1 cellular context compared by ENCODE assay signal in genomic region chr2:96500385-96501066, GRCh38.
TF ChIP-seq lines count a peak whose summit lies in the region.

No MANE protein-coding gene starts in this region.

TF ChIP-seq in GM12878, 131 proteins besides CTCF, POLR2A, EP300 and RAD21 (continued from another document):
- TF ChIP-seq, protein P1, sequence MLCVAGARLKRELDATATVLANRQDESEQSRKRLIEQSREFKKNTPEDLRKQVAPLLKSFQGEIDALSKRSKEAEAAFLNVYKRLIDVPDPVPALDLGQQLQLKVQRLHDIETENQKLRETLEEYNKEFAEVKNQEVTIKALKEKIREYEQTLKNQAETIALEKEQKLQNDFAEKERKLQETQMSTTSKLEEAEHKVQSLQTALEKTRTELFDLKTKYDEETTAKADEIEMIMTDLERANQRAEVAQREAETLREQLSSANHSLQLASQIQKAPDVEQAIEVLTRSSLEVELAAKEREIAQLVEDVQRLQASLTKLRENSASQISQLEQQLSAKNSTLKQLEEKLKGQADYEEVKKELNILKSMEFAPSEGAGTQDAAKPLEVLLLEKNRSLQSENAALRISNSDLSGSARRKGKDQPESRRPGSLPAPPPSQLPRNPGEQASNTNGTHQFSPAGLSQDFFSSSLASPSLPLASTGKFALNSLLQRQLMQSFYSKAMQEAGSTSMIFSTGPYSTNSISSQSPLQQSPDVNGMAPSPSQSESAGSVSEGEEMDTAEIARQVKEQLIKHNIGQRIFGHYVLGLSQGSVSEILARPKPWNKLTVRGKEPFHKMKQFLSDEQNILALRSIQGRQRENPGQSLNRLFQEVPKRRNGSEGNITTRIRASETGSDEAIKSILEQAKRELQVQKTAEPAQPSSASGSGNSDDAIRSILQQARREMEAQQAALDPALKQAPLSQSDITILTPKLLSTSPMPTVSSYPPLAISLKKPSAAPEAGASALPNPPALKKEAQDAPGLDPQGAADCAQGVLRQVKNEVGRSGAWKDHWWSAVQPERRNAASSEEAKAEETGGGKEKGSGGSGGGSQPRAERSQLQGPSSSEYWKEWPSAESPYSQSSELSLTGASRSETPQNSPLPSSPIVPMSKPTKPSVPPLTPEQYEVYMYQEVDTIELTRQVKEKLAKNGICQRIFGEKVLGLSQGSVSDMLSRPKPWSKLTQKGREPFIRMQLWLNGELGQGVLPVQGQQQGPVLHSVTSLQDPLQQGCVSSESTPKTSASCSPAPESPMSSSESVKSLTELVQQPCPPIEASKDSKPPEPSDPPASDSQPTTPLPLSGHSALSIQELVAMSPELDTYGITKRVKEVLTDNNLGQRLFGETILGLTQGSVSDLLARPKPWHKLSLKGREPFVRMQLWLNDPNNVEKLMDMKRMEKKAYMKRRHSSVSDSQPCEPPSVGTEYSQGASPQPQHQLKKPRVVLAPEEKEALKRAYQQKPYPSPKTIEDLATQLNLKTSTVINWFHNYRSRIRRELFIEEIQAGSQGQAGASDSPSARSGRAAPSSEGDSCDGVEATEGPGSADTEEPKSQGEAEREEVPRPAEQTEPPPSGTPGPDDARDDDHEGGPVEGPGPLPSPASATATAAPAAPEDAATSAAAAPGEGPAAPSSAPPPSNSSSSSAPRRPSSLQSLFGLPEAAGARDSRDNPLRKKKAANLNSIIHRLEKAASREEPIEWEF (IDR thresholded peaks at IDR 0.05; ENCODE audit: insufficient replicate concordance, low read depth, low read length): no peak
- TF ChIP-seq BHLHE40 (IDR thresholded peaks at IDR 0.05; ENCODE audit: borderline replicate concordance in 1 of 2, low read depth in 2 of 2, low read length in 1 of 2) (peak in 1 of 2 experiments; percentile 37; a peak in 2 of 4 replicates), ZNF274 (IDR thresholded peaks at IDR 0.05; ENCODE audit: insufficient read depth, insufficient read length) (no peak), SMAD1 (IDR thresholded peaks at IDR 0.05; ENCODE audit: low read depth, partially characterized antibody) (no peak), LARP7 (IDR thresholded peaks at IDR 0.05) (peak; percentile 59; the same call in 1 of the 2 replicates), YBX1 (IDR thresholded peaks at IDR 0.05) (no peak), SPI1 (IDR thresholded peaks at IDR 0.05; ENCODE audit: borderline replicate concordance, insufficient read depth, low read depth, low read length) (no peak), ZNF217 (IDR thresholded peaks at IDR 0.05) (no peak), IKZF1 (conservative IDR thresholded peaks at IDR 0.05) (peak; percentile 36), GATAD2B (conservative IDR thresholded peaks at IDR 0.05; ENCODE audit: low read depth) (0 out of 2 replicates have a peak, but pooled peaks have one; percentile 29), BACH1 (IDR thresholded peaks at IDR 0.05; ENCODE audit: borderline replicate concordance) (no peak), NFIC (IDR thresholded peaks at IDR 0.05; ENCODE audit: low read depth, low read length) (no peak), ATF3 (IDR thresholded peaks at IDR 0.05; ENCODE audit: borderline replicate concordance, extremely low read depth, low read depth, low read length) (no peak), ESRRA (IDR thresholded peaks at IDR 0.05; ENCODE audit: low read length) (no peak), PAX5 (IDR thresholded peaks at IDR 0.05; ENCODE audit: borderline replicate concordance, low read depth, low read length) (peak; percentile 86), CREB1 (IDR thresholded peaks at IDR 0.05; ENCODE audit: low read depth) (no peak)
- TF ChIP-seq, protein P2, sequence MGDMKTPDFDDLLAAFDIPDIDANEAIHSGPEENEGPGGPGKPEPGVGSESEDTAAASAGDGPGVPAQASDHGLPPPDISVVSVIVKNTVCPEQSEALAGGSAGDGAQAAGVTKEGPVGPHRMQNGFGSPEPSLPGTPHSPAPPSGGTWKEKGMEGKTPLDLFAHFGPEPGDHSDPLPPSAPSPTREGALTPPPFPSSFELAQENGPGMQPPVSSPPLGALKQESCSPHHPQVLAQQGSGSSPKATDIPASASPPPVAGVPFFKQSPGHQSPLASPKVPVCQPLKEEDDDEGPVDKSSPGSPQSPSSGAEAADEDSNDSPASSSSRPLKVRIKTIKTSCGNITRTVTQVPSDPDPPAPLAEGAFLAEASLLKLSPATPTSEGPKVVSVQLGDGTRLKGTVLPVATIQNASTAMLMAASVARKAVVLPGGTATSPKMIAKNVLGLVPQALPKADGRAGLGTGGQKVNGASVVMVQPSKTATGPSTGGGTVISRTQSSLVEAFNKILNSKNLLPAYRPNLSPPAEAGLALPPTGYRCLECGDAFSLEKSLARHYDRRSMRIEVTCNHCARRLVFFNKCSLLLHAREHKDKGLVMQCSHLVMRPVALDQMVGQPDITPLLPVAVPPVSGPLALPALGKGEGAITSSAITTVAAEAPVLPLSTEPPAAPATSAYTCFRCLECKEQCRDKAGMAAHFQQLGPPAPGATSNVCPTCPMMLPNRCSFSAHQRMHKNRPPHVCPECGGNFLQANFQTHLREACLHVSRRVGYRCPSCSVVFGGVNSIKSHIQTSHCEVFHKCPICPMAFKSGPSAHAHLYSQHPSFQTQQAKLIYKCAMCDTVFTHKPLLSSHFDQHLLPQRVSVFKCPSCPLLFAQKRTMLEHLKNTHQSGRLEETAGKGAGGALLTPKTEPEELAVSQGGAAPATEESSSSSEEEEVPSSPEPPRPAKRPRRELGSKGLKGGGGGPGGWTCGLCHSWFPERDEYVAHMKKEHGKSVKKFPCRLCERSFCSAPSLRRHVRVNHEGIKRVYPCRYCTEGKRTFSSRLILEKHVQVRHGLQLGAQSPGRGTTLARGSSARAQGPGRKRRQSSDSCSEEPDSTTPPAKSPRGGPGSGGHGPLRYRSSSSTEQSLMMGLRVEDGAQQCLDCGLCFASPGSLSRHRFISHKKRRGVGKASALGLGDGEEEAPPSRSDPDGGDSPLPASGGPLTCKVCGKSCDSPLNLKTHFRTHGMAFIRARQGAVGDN (IDR thresholded peaks at IDR 0.05): peak; percentile 55
- TF ChIP-seq, protein P3, sequence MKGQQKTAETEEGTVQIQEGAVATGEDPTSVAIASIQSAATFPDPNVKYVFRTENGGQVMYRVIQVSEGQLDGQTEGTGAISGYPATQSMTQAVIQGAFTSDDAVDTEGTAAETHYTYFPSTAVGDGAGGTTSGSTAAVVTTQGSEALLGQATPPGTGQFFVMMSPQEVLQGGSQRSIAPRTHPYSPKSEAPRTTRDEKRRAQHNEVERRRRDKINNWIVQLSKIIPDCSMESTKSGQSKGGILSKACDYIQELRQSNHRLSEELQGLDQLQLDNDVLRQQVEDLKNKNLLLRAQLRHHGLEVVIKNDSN (IDR thresholded peaks at IDR 0.05; ENCODE audit: borderline replicate concordance, extremely low read length, insufficient read depth, low read depth, low read length): no peak
